In the genomic region with DNA sequence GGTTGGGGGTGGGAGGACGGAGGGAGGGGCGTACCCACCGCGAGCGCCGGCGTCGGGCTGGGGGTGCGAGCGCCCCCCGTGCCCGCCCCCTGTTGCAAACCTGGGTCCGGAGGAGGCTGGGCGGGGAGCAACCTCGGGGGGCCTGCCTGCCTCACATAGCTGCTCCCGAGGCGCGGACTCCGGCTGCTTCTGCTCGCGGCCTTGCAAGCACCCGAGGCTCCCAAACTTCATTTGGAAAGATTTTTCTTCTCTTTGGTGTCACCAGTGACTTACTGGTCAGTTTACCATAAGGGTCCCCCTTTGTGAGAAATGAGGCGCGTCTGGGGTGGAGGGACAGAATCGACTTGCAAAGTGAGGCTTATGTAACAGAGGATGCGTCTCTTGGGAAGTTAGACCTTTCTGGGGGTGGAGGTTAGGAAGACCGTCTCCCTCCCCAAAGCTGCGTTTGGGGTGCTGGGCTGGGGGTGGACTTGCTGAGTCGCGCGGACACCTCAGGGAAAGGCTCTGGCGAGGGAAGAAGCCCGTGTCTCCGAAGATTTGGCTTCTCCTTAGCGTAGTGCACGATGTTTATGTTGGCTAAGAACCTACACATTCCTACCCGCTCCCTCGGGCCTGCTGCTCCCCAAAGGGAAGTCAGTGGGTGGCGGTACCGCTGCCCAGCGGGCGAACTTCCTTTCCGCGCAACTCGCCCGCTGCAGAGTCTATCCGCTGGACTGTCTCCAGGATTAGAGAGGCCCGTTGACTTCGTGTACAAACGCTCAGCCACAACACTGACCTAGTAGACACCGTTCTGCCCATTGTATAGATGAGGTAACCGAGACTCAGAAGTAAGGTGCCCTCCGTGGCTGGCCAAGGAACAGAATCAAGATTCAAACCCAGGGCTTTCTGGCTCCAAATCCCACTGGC, we compare ENCODE assay signal across 8 cellular contexts. TPM values are rescaled to one million over a fixed set of nuclear protein-coding genes. Genes with fewer than 3 reads are reported as not detected.
A peak's percentile ranks its signal among the peaks of the same experiment; 100 is the strongest.
DNase-seq lines count a peak whose midpoint lies in the region; ATAC-seq, FAIRE-seq and TF ChIP-seq lines count a peak whose summit lies in the region.

No MANE protein-coding gene starts in this region.

- H3K27ac Mint-ChIP-seq in chondrocyte (ENCODE audit: unreplicated experiment) = no peak overlapping the region

- peak overlapping the region; percentile 70 for H3K4me3 Mint-ChIP-seq in chondrocyte (ENCODE audit: unreplicated experiment)

- H3K4me1 Mint-ChIP-seq in chondrocyte (ENCODE audit: low read depth) = peaks cover 11% of the 10 kb centered on the region

- TF ChIP-seq POLR2A in upper lobe of left lung (IDR thresholded peaks at IDR 0.05) = peak in 1 of 4 donors; percentile 47

- TF ChIP-seq CTCF in chondrocyte (IDR thresholded peaks at IDR 0.05) = no peak
- no peak for TF ChIP-seq CTCF in upper lobe of left lung (IDR thresholded peaks at IDR 0.05)

- DNase-seq in chondrocyte (ENCODE audit: low spot score) (no peak), medulla oblongata (ENCODE audit: extremely low spot score) (peak; percentile 41), upper lobe of left lung (peak; percentile 70 to 76), occipital lobe (lab: John Stamatoyannopoulos, UW) (no peak), GM19239 (ENCODE audit: insufficient read length, low spot score) (no peak), foreskin melanocyte (no peak)

- H3K27me3 ChIP-seq in HUES6 (ENCODE audit: control insufficient read depth, insufficient read depth, low read length) (peaks cover 15% of the 10 kb centered on the region; the same call in 1 of the 2 replicates), upper lobe of left lung (no peaks in the 10 kb centered on the region)

- H3K4me3 ChIP-seq in HUES6 (ENCODE audit: low read depth, low read length) = peak overlapping the region; percentile 74
- H3K4me3 ChIP-seq in upper lobe of left lung = peak overlapping the region; percentile 59 to 87 (median 75)

- H3K9me3 Mint-ChIP-seq in chondrocyte (ENCODE audit: low read depth) = no peaks in the 10 kb centered on the region

- H3K27ac ChIP-seq in HUES6 (ENCODE audit: low read depth, low read length) = no peak overlapping the region
- H3K27ac ChIP-seq in upper lobe of left lung = peak overlapping the region; percentile 75 to 90 (median 89)

- peaks cover 33% of the 10 kb centered on the region for H3K27me3 Mint-ChIP-seq in chondrocyte (ENCODE audit: low read depth)

- H3K36me3 Mint-ChIP-seq in chondrocyte (ENCODE audit: low read depth) = no peaks in the 10 kb centered on the region

- H3K9me3 ChIP-seq in HUES6 (ENCODE audit: control insufficient read depth, insufficient read depth, low read depth, low read length) (no peaks in the 10 kb centered on the region), upper lobe of left lung (no peaks in the 10 kb centered on the region)

- no peaks in the 10 kb centered on the region for H3K36me3 ChIP-seq in HUES6 (ENCODE audit: control insufficient read depth, insufficient read depth, low read length)
- peaks cover 0 to 3% (median 0%) of the 10 kb centered on the region in 4 donors for H3K36me3 ChIP-seq in upper lobe of left lung

- ATAC-seq in GM18502 (IDR thresholded peaks at IDR 0.05; ENCODE audit: poor library complexity, unreplicated experiment) (peak; percentile 13), upper lobe of left lung (ENCODE audit: low FRiP score in 2 of 2) (peak in 1 of 2 donors; percentile 51)

- peak overlapping the region; percentile 73 for H3K9ac ChIP-seq in HUES6 (ENCODE audit: low read length)

- H3K4me1 ChIP-seq in HUES6 (ENCODE audit: control insufficient read depth, insufficient read depth, low read length) = peaks cover 50% of the 10 kb centered on the region
- H3K4me1 ChIP-seq in upper lobe of left lung = peaks cover 62 to 93% (median 81%) of the 10 kb centered on the region in 4 donors

- no peak for TF ChIP-seq EP300 in upper lobe of left lung (IDR thresholded peaks at IDR 0.05)

- FAIRE-seq in GM19239 (lab: Jason Lieb, UNC) = no peak

- 4 to 20% methylated on average over 4 to 41 of the region's 53 CpGs for WGBS in upper lobe of left lung, 2 donors

RNA-seq across cellular contexts. Expression of gene TMEM37, which starts 0.6 kb away (rescaled TPM):
- total RNA-seq in chondrocyte (0.36 to 1.1 TPM (median 0.77 TPM) in 3 replicates), upper lobe of left lung (10 to 100 TPM in 5 of 6 donors, 1 to 10 TPM in 1; 9.3 to 28.5 (median 14.5) TPM), occipital lobe (not detected)

Comparison
In these comparisons a context has a peak if more than half of its experiments do, and no peak if none do; other contexts are left out.
1. DNase-seq: peak in medulla oblongata (single experiment) and upper lobe of left lung (2 of 2); none in chondrocyte (single experiment), occipital lobe (single experiment), GM19239 (single experiment) and foreskin melanocyte (single experiment).